Comparison of ENCODE assay signal across 19 cellular contexts in genomic region chr17:19315104-19315503, GRCh38. TPM values are rescaled to one million over a fixed set of nuclear protein-coding genes. Genes with fewer than 3 reads are reported as not detected.
DNase-seq lines count a peak whose midpoint lies in the region; ATAC-seq and TF ChIP-seq lines count a peak whose summit lies in the region.
"Had no signal": no experiment of that assay in that cellular context is flagged by ENCODE, and none has a peak within 500 bp of the region (broad histone marks: within the 10 kb centered on the region; RNA-seq: fewer than 3 reads in every experiment).

No MANE protein-coding gene starts in this region.

- peak overlapping the region; percentile 70 for H3K27ac Mint-ChIP-seq in endodermal cell
- H3K27ac Mint-ChIP-seq in neural crest cell (ENCODE audit: unreplicated experiment) = peak overlapping the region; percentile 38
- no peak overlapping the region for H3K27ac Mint-ChIP-seq in chondrocyte (ENCODE audit: unreplicated experiment)
- no peak overlapping the region for H3K27ac Mint-ChIP-seq in T-helper 2 cell treated with Interferon-gamma antibody and Interleukin-4, amounts not matched to agents 5 μg/mL and 100 μg/mL, for 36 hours

- H3K4me3 ChIP-seq in BLaER1 treated with 17β-estradiol and CSF1 and Interleukin-3, amounts not matched to agents 10 nM and 100 nM = no peak overlapping the region
- H3K4me3 ChIP-seq in endodermal cell (ENCODE audit: low read length) = no peak overlapping the region
- H3K4me3 ChIP-seq in gastrocnemius medialis = no peak overlapping the region

- in situ Hi-C loops in gastrocnemius medialis (cut with MboI; ENCODE audit: low sequenced_read_pairs in 4 of 4) = no loop called here

- TF ChIP-seq CTCF in endodermal cell (conservative IDR thresholded peaks at IDR 0.05) = no peak
- no peak for TF ChIP-seq CTCF in neural crest cell (conservative IDR thresholded peaks at IDR 0.05)
- no peak for TF ChIP-seq CTCF in chondrocyte (IDR thresholded peaks at IDR 0.05)
- TF ChIP-seq CTCF in gastrocnemius medialis (IDR thresholded peaks at IDR 0.05 in 4 of 5, conservative IDR thresholded peaks at IDR 0.05 in 1 of 5) = no peak

- peak overlapping the region in 8 of 11 experiments; percentile 58 to 85 (median 68); a peak in 14 of 22 replicates for H3K4me2 ChIP-seq in BLaER1 treated with 17β-estradiol and CSF1 and Interleukin-3, amounts not matched to agents 10 nM and 100 nM

- no peak overlapping the region for H3K9ac ChIP-seq in BLaER1 treated with 17β-estradiol and CSF1 and Interleukin-3, amounts not matched to agents 10 nM and 100 nM
- no peak overlapping the region for H3K9ac ChIP-seq in endodermal cell (ENCODE audit: extremely low read depth, low read length, poor library complexity, severe bottlenecking)

- intact Hi-C loops in gastrocnemius medialis (cut with DNase I; ENCODE audit: low total_unique reads) = no loop called here

- H3K27ac ChIP-seq in BLaER1 treated with 17β-estradiol and CSF1 and Interleukin-3, amounts not matched to agents 10 nM and 100 nM = no peak overlapping the region
- H3K27ac ChIP-seq in endodermal cell (ENCODE audit: low read depth, low read length) (no peak overlapping the region), temporal lobe (ENCODE audit: low read depth, low read length) (peak overlapping the region; percentile 72), gastrocnemius medialis (peak overlapping the region in 1 of 4 donors; percentile 62)

- H3K36me3 Mint-ChIP-seq in endodermal cell (ENCODE audit: low read depth) (peaks cover 40% of the 10 kb centered on the region), neural crest cell (ENCODE audit: low read depth) (peaks cover 10% of the 10 kb centered on the region), chondrocyte (ENCODE audit: low read depth) (peaks cover 19% of the 10 kb centered on the region)
- H3K36me3 Mint-ChIP-seq in T-helper 2 cell treated with Interferon-gamma antibody and Interleukin-4, amounts not matched to agents 5 μg/mL and 100 μg/mL, for 36 hours (ENCODE audit: low read depth) = no peaks in the 10 kb centered on the region

- no peaks in the 10 kb centered on the region for H3K36me3 ChIP-seq in BLaER1 treated with 17β-estradiol and CSF1 and Interleukin-3, amounts not matched to agents 10 nM and 100 nM
- H3K36me3 ChIP-seq in endodermal cell (ENCODE audit: control insufficient read depth, insufficient read depth, low read length) = peaks cover 33% of the 10 kb centered on the region
- H3K36me3 ChIP-seq in gastrocnemius medialis = peaks cover 0 to 21% of the 10 kb centered on the region in 2 donors

- H3K27me3 ChIP-seq in BLaER1 treated with 17β-estradiol and CSF1 and Interleukin-3, amounts not matched to agents 10 nM and 100 nM = peaks cover 38 to 85% (median 52%) of the 10 kb centered on the region in 11 experiments
- H3K27me3 ChIP-seq in endodermal cell (ENCODE audit: control insufficient read depth, insufficient read depth, low read length, poor library complexity, severe bottlenecking) = no peaks in the 10 kb centered on the region
- no peaks in the 10 kb centered on the region for H3K27me3 ChIP-seq in gastrocnemius medialis

- H3K9me3 Mint-ChIP-seq in endodermal cell (no peaks in the 10 kb centered on the region), neural crest cell (no peaks in the 10 kb centered on the region), chondrocyte (ENCODE audit: low read depth) (no peaks in the 10 kb centered on the region)
- H3K9me3 Mint-ChIP-seq in T-helper 2 cell treated with Interferon-gamma antibody and Interleukin-4, amounts not matched to agents 5 μg/mL and 100 μg/mL, for 36 hours = no peaks in the 10 kb centered on the region

- H3K4me1 ChIP-seq in BLaER1 treated with 17β-estradiol and CSF1 and Interleukin-3, amounts not matched to agents 10 nM and 100 nM = peaks cover 49 to 66% (median 62%) of the 10 kb centered on the region in 10 experiments
- H3K4me1 ChIP-seq in endodermal cell (ENCODE audit: control insufficient read depth, insufficient read depth, low read length) = no peaks in the 10 kb centered on the region
- peaks cover 17 to 29% of the 10 kb centered on the region in 2 donors for H3K4me1 ChIP-seq in gastrocnemius medialis

- no peak for TF ChIP-seq POLR2A in gastrocnemius medialis (IDR thresholded peaks at IDR 0.05)

- peaks cover 0 to 48% (median 4%) of the 10 kb centered on the region in 11 experiments; a peak in 7 of 22 replicates for H4K20me1 ChIP-seq in BLaER1 treated with 17β-estradiol and CSF1 and Interleukin-3, amounts not matched to agents 10 nM and 100 nM

- H3K27me3 Mint-ChIP-seq in endodermal cell (ENCODE audit: insufficient read depth) (no peaks in the 10 kb centered on the region), neural crest cell (ENCODE audit: low read depth) (no peaks in the 10 kb centered on the region), chondrocyte (ENCODE audit: low read depth) (no peaks in the 10 kb centered on the region)
- no peaks in the 10 kb centered on the region for H3K27me3 Mint-ChIP-seq in T-helper 2 cell treated with Interferon-gamma antibody and Interleukin-4, amounts not matched to agents 5 μg/mL and 100 μg/mL, for 36 hours (ENCODE audit: low read depth)

- no peak for ATAC-seq in GM21529 (IDR thresholded peaks at IDR 0.05; ENCODE audit: unreplicated experiment)
- no peak for ATAC-seq in gastrocnemius medialis

- peak; percentile 20 for DNase-seq in endodermal cell
- no peak for DNase-seq in neural crest cell (ENCODE audit: low read depth, low spot score)
- no peak for DNase-seq in chondrocyte (ENCODE audit: low spot score)
- no peak for DNase-seq in T-helper 2 cell treated with Interferon-gamma antibody and Interleukin-4, amounts not matched to agents 5 μg/mL and 100 μg/mL, for 36 hours (ENCODE audit: low spot score)
- no peak for DNase-seq in gastrocnemius medialis
- DNase-seq: DMS53, EL, H7, KBM-7, NCI-H1092, NCI-H1436, NCI-H1930, NCI-H226, NCI-H510A treated with DMSO at 0.1 percent for 48 hours, NCI-H748 treated with DMSO at 0.1 percent for 48 hours, SIG-M5 had no signal

- no peak overlapping the region for H3K4me3 Mint-ChIP-seq in endodermal cell
- no peak overlapping the region for H3K4me3 Mint-ChIP-seq in neural crest cell
- no peak overlapping the region for H3K4me3 Mint-ChIP-seq in chondrocyte (ENCODE audit: unreplicated experiment)
- H3K4me3 Mint-ChIP-seq in T-helper 2 cell treated with Interferon-gamma antibody and Interleukin-4, amounts not matched to agents 5 μg/mL and 100 μg/mL, for 36 hours = no peak overlapping the region

- 92 to 96% methylated on average over 2 to 4 of the region's 4 CpGs for WGBS in endodermal cell (ENCODE audit: insufficient coverage in 1 of 2, insufficient read length in 1 of 2), 2 experiments

- no peaks in the 10 kb centered on the region for H3K9me3 ChIP-seq in BLaER1 treated with 17β-estradiol and CSF1 and Interleukin-3, amounts not matched to agents 10 nM and 100 nM (replicated peaks in 1 of 11)
- H3K9me3 ChIP-seq in endodermal cell (ENCODE audit: control insufficient read depth, low read length) (no peaks in the 10 kb centered on the region), gastrocnemius medialis (no peaks in the 10 kb centered on the region)

- H3K4me1 Mint-ChIP-seq in endodermal cell (peaks cover 18% of the 10 kb centered on the region), neural crest cell (peaks cover 47% of the 10 kb centered on the region), chondrocyte (ENCODE audit: low read depth) (peaks cover 11% of the 10 kb centered on the region)
- H3K4me1 Mint-ChIP-seq in T-helper 2 cell treated with Interferon-gamma antibody and Interleukin-4, amounts not matched to agents 5 μg/mL and 100 μg/mL, for 36 hours (ENCODE audit: low read depth) = peaks cover 20% of the 10 kb centered on the region

RNA-seq across cellular contexts. Expression of gene B9D1, which starts 47.4 kb away (rescaled TPM):
- total RNA-seq in endodermal cell (10 to 100 TPM; 37.7 to 42.8 TPM), neural crest cell (15.4 and 17.9 TPM in 2 replicates), temporal lobe (7.9 TPM), chondrocyte (9.4 to 22.0 TPM (median 9.9 TPM) in 3 replicates), gastrocnemius medialis (10 to 100 TPM in 3 of 4 donors, 1 to 10 TPM in 1; 6.5 to 16.4 (median 14.5) TPM)
- polyA plus RNA-seq in endodermal cell (2013, experiment 1 of 2) = 28.5 TPM
- polyA plus RNA-seq in endodermal cell (2013, experiment 2 of 2) = 25.0 TPM

Comparison
In these comparisons a context has a peak if more than half of its experiments do, and no peak if none do; other contexts are left out.
1. H3K27ac Mint-ChIP-seq: peak in endodermal cell (single experiment) and neural crest cell (single experiment); none in chondrocyte (single experiment) and T-helper 2 cell treated with Interferon-gamma antibody and Interleukin-4, amounts not matched to agents 5 μg/mL and 100 μg/mL, for 36 hours (single experiment).